In genomic region chr1:44029260-44029910, GRCh38 we compare ENCODE assay signal across 8 cellular contexts. TPM values are rescaled to one million over a fixed set of nuclear protein-coding genes. Genes with fewer than 3 reads are reported as not detected.
DNase-seq lines count a peak whose midpoint lies in the region; ATAC-seq and TF ChIP-seq lines count a peak whose summit lies in the region.

No MANE protein-coding gene starts in this region.

- peak overlapping the region; percentile 82 for H3K27ac Mint-ChIP-seq in CD4-positive, alpha-beta T cell
- H3K27ac Mint-ChIP-seq in activated naive CD8-positive, alpha-beta T cell treated with anti-CD3 and anti-CD28 coated beads for 36 hours: peak overlapping the region; percentile 99
- peak overlapping the region; percentile 92 for H3K27ac Mint-ChIP-seq in stimulated activated memory B cell treated with anti-CD40 and anti-IgM and Interleukin-4, amounts not matched to agents 10 μg/mL and 1 μg/mL and 100 μg/mL, for 72 hours

- ATAC-seq in CD4-positive, alpha-beta T cell (ENCODE audit: poor library complexity): peak; percentile 24
- ATAC-seq in GM19438 (IDR thresholded peaks at IDR 0.05; ENCODE audit: low read depth, unreplicated experiment) (peak; percentile 22), HG03565 (IDR thresholded peaks at IDR 0.05; ENCODE audit: unreplicated experiment) (peak; percentile 8)
- ATAC-seq in stimulated activated memory B cell treated with anti-CD40 and anti-IgM and Interleukin-4, amounts not matched to agents 10 μg/mL and 1 μg/mL and 100 μg/mL, for 72 hours: peak; percentile 39

- TF ChIP-seq CTCF in CD4-positive, alpha-beta T cell (IDR thresholded peaks at IDR 0.05): no peak

- no peaks in the 10 kb centered on the region for H3K27me3 ChIP-seq in CD4-positive, alpha-beta T cell (ENCODE audit: control insufficient read depth, insufficient read depth, low read length)

- H3K9me3 Mint-ChIP-seq in CD4-positive, alpha-beta T cell: no peaks in the 10 kb centered on the region
- no peaks in the 10 kb centered on the region for H3K9me3 Mint-ChIP-seq in activated naive CD8-positive, alpha-beta T cell treated with anti-CD3 and anti-CD28 coated beads for 36 hours
- H3K9me3 Mint-ChIP-seq in stimulated activated memory B cell treated with anti-CD40 and anti-IgM and Interleukin-4, amounts not matched to agents 10 μg/mL and 1 μg/mL and 100 μg/mL, for 72 hours: no peaks in the 10 kb centered on the region

- no peaks in the 10 kb centered on the region for H3K27me3 Mint-ChIP-seq in CD4-positive, alpha-beta T cell
- H3K27me3 Mint-ChIP-seq in activated naive CD8-positive, alpha-beta T cell treated with anti-CD3 and anti-CD28 coated beads for 36 hours: no peaks in the 10 kb centered on the region
- no peaks in the 10 kb centered on the region for H3K27me3 Mint-ChIP-seq in stimulated activated memory B cell treated with anti-CD40 and anti-IgM and Interleukin-4, amounts not matched to agents 10 μg/mL and 1 μg/mL and 100 μg/mL, for 72 hours

- DNase-seq in CD4-positive, alpha-beta T cell: peak in 2 of 10 experiments; percentile 6 to 8
- DNase-seq in activated naive CD8-positive, alpha-beta T cell treated with anti-CD3 and anti-CD28 coated beads for 36 hours: no peak
- DNase-seq in NCI-H2171 treated with DMSO at 0.1 percent for 48 hours (lab: John Stamatoyannopoulos, UW) (no peak), activated gamma-delta T cell (lab: John Stamatoyannopoulos, UW) (no peak)

- no peaks in the 10 kb centered on the region for H3K36me3 Mint-ChIP-seq in CD4-positive, alpha-beta T cell (ENCODE audit: low read depth)
- H3K36me3 Mint-ChIP-seq in activated naive CD8-positive, alpha-beta T cell treated with anti-CD3 and anti-CD28 coated beads for 36 hours: peaks cover 12% of the 10 kb centered on the region
- H3K36me3 Mint-ChIP-seq in stimulated activated memory B cell treated with anti-CD40 and anti-IgM and Interleukin-4, amounts not matched to agents 10 μg/mL and 1 μg/mL and 100 μg/mL, for 72 hours: no peaks in the 10 kb centered on the region

- CTCF ChIA-PET in CD4-positive, alpha-beta T cell (lab: Charles Lee): interaction anchor here (1.7 to 2.1 kb wide), 2 partner anchors 23 kb away, joined by 4 to 5 read pairs; no protein-coding TSS in a partner anchor

- peaks cover 34% of the 10 kb centered on the region for H3K4me1 Mint-ChIP-seq in CD4-positive, alpha-beta T cell (ENCODE audit: low read depth)
- H3K4me1 Mint-ChIP-seq in activated naive CD8-positive, alpha-beta T cell treated with anti-CD3 and anti-CD28 coated beads for 36 hours: peaks cover 23% of the 10 kb centered on the region
- H3K4me1 Mint-ChIP-seq in stimulated activated memory B cell treated with anti-CD40 and anti-IgM and Interleukin-4, amounts not matched to agents 10 μg/mL and 1 μg/mL and 100 μg/mL, for 72 hours: peaks cover 54% of the 10 kb centered on the region

- H3K4me3 ChIP-seq in iPS-11a (ENCODE audit: low read depth, low read length): peak overlapping the region; percentile 88

- H3K9me3 ChIP-seq in CD4-positive, alpha-beta T cell (ENCODE audit: control insufficient read depth, low read length): no peaks in the 10 kb centered on the region

- intact Hi-C loops in CD4-positive, alpha-beta T cell (cut with DNase I, micrococcal nuclease): no loop called here

- POLR2A ChIA-PET in CD4-positive, alpha-beta T cell (lab: Charles Lee): interaction anchor here (0.9 to 1.6 kb wide), 2 partner anchors 24 to 55 kb away, joined by 3 to 10 read pairs; partner anchors contain the start of gene ATP6V0B

- H3K27ac ChIP-seq in CD4-positive, alpha-beta T cell (ENCODE audit: low read depth, low read length): peak overlapping the region; percentile 48

- H3K4me3 Mint-ChIP-seq in CD4-positive, alpha-beta T cell: peak overlapping the region; percentile 93
- peak overlapping the region; percentile 98 for H3K4me3 Mint-ChIP-seq in activated naive CD8-positive, alpha-beta T cell treated with anti-CD3 and anti-CD28 coated beads for 36 hours
- H3K4me3 Mint-ChIP-seq in stimulated activated memory B cell treated with anti-CD40 and anti-IgM and Interleukin-4, amounts not matched to agents 10 μg/mL and 1 μg/mL and 100 μg/mL, for 72 hours: peak overlapping the region; percentile 95

RNA-seq across cellular contexts. Expression of gene SLC6A9, which starts 1.9 kb away (rescaled TPM):
- under 1 TPM in 1 of 2 experiments, not detected in 1; 0.17 TPM for total RNA-seq in CD4-positive, alpha-beta T cell
- 10 to 100 TPM; 13.5 to 14.8 TPM for total RNA-seq in activated naive CD8-positive, alpha-beta T cell treated with anti-CD3 and anti-CD28 coated beads for 36 hours

RNA-seq across cellular contexts. Expression of gene CCDC24, which starts 38.0 kb away (rescaled TPM):
- total RNA-seq in CD4-positive, alpha-beta T cell: 1 to 10 TPM in 1 of 2 experiments, under 1 TPM in 1; 0.98 to 1.4 TPM
- 1 to 10 TPM; 1.0 to 1.5 TPM for total RNA-seq in activated naive CD8-positive, alpha-beta T cell treated with anti-CD3 and anti-CD28 coated beads for 36 hours

RNA-seq across cellular contexts. Expression of gene B4GALT2, which starts 50.4 kb away (rescaled TPM):
- total RNA-seq in CD4-positive, alpha-beta T cell: under 1 TPM; 0.22 to 0.34 TPM
- total RNA-seq in activated naive CD8-positive, alpha-beta T cell treated with anti-CD3 and anti-CD28 coated beads for 36 hours: 10 to 100 TPM; 38.5 to 41.6 TPM

RNA-seq across cellular contexts. Expression of gene ATP6V0B, which starts 54.6 kb away (rescaled TPM):
- total RNA-seq in CD4-positive, alpha-beta T cell: 10 to 100 TPM; 42.9 to 47.0 TPM
- total RNA-seq in activated naive CD8-positive, alpha-beta T cell treated with anti-CD3 and anti-CD28 coated beads for 36 hours: 100 to 1,000 TPM; 116 to 122 TPM

RNA-seq across cellular contexts. Expression of gene DPH2, which starts 59.6 kb away (rescaled TPM):
- total RNA-seq in CD4-positive, alpha-beta T cell: 10 to 100 TPM; 10.3 to 12.0 TPM
- total RNA-seq in activated naive CD8-positive, alpha-beta T cell treated with anti-CD3 and anti-CD28 coated beads for 36 hours: 10 to 100 TPM; 65.2 to 66.7 TPM

Comparison
In these comparisons a context has a peak if more than half of its experiments do, and no peak if none do; other contexts are left out.
1. RNA of gene SLC6A9, which starts 1.9 kb away (total RNA-seq): 13.5 to 14.8 TPM in activated naive CD8-positive, alpha-beta T cell treated with anti-CD3 and anti-CD28 coated beads for 36 hours; 0.17 TPM in CD4-positive, alpha-beta T cell; every median in the first group is over 10 times any median in the second.
2. RNA of gene B4GALT2, which starts 50.4 kb away (total RNA-seq): 38.5 to 41.6 TPM in activated naive CD8-positive, alpha-beta T cell treated with anti-CD3 and anti-CD28 coated beads for 36 hours; 0.22 to 0.34 TPM in CD4-positive, alpha-beta T cell; every median in the first group is over 10 times any median in the second.
3. Peak in every context shown above with its lines, with median percentiles within 50 percentile points of each other: ATAC-seq, H3K27ac Mint-ChIP-seq and H3K4me3 Mint-ChIP-seq.